Comparison of ENCODE assay signal across 27 cellular contexts in genomic region chrX:13702390-13702789, GRCh38. TPM values are rescaled to one million over a fixed set of nuclear protein-coding genes. Genes with fewer than 3 reads are reported as not detected.
DNase-seq lines count a peak whose midpoint lies in the region; ATAC-seq and TF ChIP-seq lines count a peak whose summit lies in the region.
"Had no signal": no experiment of that assay in that cellular context is flagged by ENCODE, and none has a peak within 500 bp of the region (broad histone marks: within the 10 kb centered on the region; RNA-seq: fewer than 3 reads in every experiment).

No MANE protein-coding gene starts in this region.

- H3K4me2 ChIP-seq in Karpas-422 (ENCODE audit: low read depth, low read length, poor library complexity, severe bottlenecking), result no peak overlapping the region

- no peaks in the 10 kb centered on the region for H3K27me3 Mint-ChIP-seq in activated naive CD8-positive, alpha-beta T cell
- H3K27me3 Mint-ChIP-seq in activated naive CD8-positive, alpha-beta T cell treated with anti-CD3 and anti-CD28 coated beads for 36 hours, result no peaks in the 10 kb centered on the region
- no peaks in the 10 kb centered on the region for H3K27me3 Mint-ChIP-seq in effector memory CD8-positive, alpha-beta T cell
- no peaks in the 10 kb centered on the region for H3K27me3 Mint-ChIP-seq in type B pancreatic cell
- peaks cover 0 to 4% of the 10 kb centered on the region in 2 donors for H3K27me3 Mint-ChIP-seq in stimulated activated naive B cell treated with anti-CD40 and anti-IgM and Interleukin-4, amounts not matched to agents 10 μg/mL and 1 μg/mL and 100 μg/mL, for 72 hours
- H3K27me3 Mint-ChIP-seq: activated B cell treated with CpG ODN at 0.5 μM for 24 hours; activated CD4-positive, alpha-beta memory T cell treated with anti-CD3 and anti-CD28 coated beads, Interleukin-2, amount 10 ng/mL, durations not matched to agents 7 days and 5 days had no signal

- TF ChIP-seq CTCF in type B pancreatic cell (conservative IDR thresholded peaks at IDR 0.05), result no peak

- no peaks in the 10 kb centered on the region for H3K9me3 Mint-ChIP-seq in activated naive CD8-positive, alpha-beta T cell (ENCODE audit: low read depth)
- H3K9me3 Mint-ChIP-seq in activated naive CD8-positive, alpha-beta T cell treated with anti-CD3 and anti-CD28 coated beads for 36 hours, result no peaks in the 10 kb centered on the region
- H3K9me3 Mint-ChIP-seq in effector memory CD8-positive, alpha-beta T cell, result no peaks in the 10 kb centered on the region
- H3K9me3 Mint-ChIP-seq in type B pancreatic cell, result no peaks in the 10 kb centered on the region
- H3K9me3 Mint-ChIP-seq in stimulated activated naive B cell treated with anti-CD40 and anti-IgM and Interleukin-4, amounts not matched to agents 10 μg/mL and 1 μg/mL and 100 μg/mL, for 72 hours, result no peaks in the 10 kb centered on the region
- H3K9me3 Mint-ChIP-seq: activated B cell treated with CpG ODN at 0.5 μM for 24 hours; activated CD4-positive, alpha-beta memory T cell treated with anti-CD3 and anti-CD28 coated beads, Interleukin-2, amount 10 ng/mL, durations not matched to agents 7 days and 5 days; activated T-helper 2 cell treated with anti-CD3 and anti-CD28 coated beads, Interferon-gamma antibody, Interleukin-2, Interleukin-4, amounts not matched to agents 10 μg/mL and 5 μg/mL and 100 μg/mL, durations not matched to agents 14 hours and 24 hours and 36 hours had no signal

- peaks cover 9% of the 10 kb centered on the region for H4K20me1 ChIP-seq in Karpas-422 (ENCODE audit: insufficient read depth, low read depth, low read length)

- no peak for DNase-seq in activated naive CD8-positive, alpha-beta T cell treated with anti-CD3 and anti-CD28 coated beads for 36 hours
- no peak for DNase-seq in Karpas-422
- no peak for DNase-seq in effector memory CD8-positive, alpha-beta T cell
- DNase-seq in type B pancreatic cell (ENCODE audit: extremely low spot score, unreplicated experiment), result no peak
- no peak for DNase-seq in NCI-H128 (lab: John Stamatoyannopoulos, UW; ENCODE audit: unreplicated experiment)
- no peak for DNase-seq in stimulated activated naive B cell treated with anti-CD40 and anti-IgM and Interleukin-4, amounts not matched to agents 10 μg/mL and 1 μg/mL and 100 μg/mL, for 72 hours
- DNase-seq: activated B cell treated with CpG ODN at 0.5 μM for 24 hours; activated CD4-positive, alpha-beta memory T cell treated with anti-CD3 and anti-CD28 coated beads, Interleukin-2, amount 10 ng/mL, durations not matched to agents 7 days and 5 days; anterior cingulate cortex; caudate nucleus; DMS53; dorsolateral prefrontal cortex; Kasumi-1; left cardiac atrium; mesenchymal stem cell; NCI-H1092; NCI-H2029; NCI-H345; NCI-H82; ovary; stimulated activated CD4-positive, alpha-beta T cell treated with anti-CD3 and anti-CD28 coated beads, Interleukin-4, amount 100 ng/mL, for 24 hours; T-helper 9 cell; upper lobe of right lung had no signal

- H3K27ac ChIP-seq in Karpas-422 (ENCODE audit: low read length), result peak overlapping the region; percentile 16; the same call in 1 of the 2 replicates
- H3K27ac ChIP-seq: dorsolateral prefrontal cortex, ovary, right atrium auricular region, upper lobe of right lung had no signal

- 0 out of 2 replicates have a peak, but pooled peaks cover 5% of the 10 kb centered on the region for H3K36me3 ChIP-seq in Karpas-422 (ENCODE audit: insufficient read depth, low read length)
- H3K36me3 ChIP-seq: ovary, right atrium auricular region, upper lobe of right lung had no signal

- no peak for ATAC-seq in effector memory CD8-positive, alpha-beta T cell (replicated peaks)
- no peak for ATAC-seq in stimulated activated naive B cell treated with anti-CD40 and anti-IgM and Interleukin-4, amounts not matched to agents 10 μg/mL and 1 μg/mL and 100 μg/mL, for 72 hours (replicated peaks)
- ATAC-seq: left cardiac atrium, SK-N-SH treated with all-trans-retinoic acid at 6 μM for 48 hours, upper lobe of right lung had no signal

- no peak overlapping the region for H3K4me3 Mint-ChIP-seq in activated naive CD8-positive, alpha-beta T cell
- no peak overlapping the region for H3K4me3 Mint-ChIP-seq in activated naive CD8-positive, alpha-beta T cell treated with anti-CD3 and anti-CD28 coated beads for 36 hours
- peak overlapping the region; percentile 19 to 20 for H3K4me3 Mint-ChIP-seq in effector memory CD8-positive, alpha-beta T cell
- H3K4me3 Mint-ChIP-seq in type B pancreatic cell, result no peak overlapping the region
- H3K4me3 Mint-ChIP-seq in stimulated activated naive B cell treated with anti-CD40 and anti-IgM and Interleukin-4, amounts not matched to agents 10 μg/mL and 1 μg/mL and 100 μg/mL, for 72 hours, result no peak overlapping the region
- H3K4me3 Mint-ChIP-seq: activated B cell treated with CpG ODN at 0.5 μM for 24 hours; activated CD4-positive, alpha-beta memory T cell treated with anti-CD3 and anti-CD28 coated beads, Interleukin-2, amount 10 ng/mL, durations not matched to agents 7 days and 5 days had no signal

- peaks cover 91% of the 10 kb centered on the region for H3K79me2 ChIP-seq in Karpas-422 (ENCODE audit: low read length)

- H3K9me3 ChIP-seq in Karpas-422 (ENCODE audit: low read length), result no peaks in the 10 kb centered on the region
- H3K9me3 ChIP-seq: ovary, right atrium auricular region, upper lobe of right lung had no signal

- H3K36me3 Mint-ChIP-seq in activated naive CD8-positive, alpha-beta T cell, result peaks cover 2% of the 10 kb centered on the region
- peaks cover 26% of the 10 kb centered on the region for H3K36me3 Mint-ChIP-seq in activated naive CD8-positive, alpha-beta T cell treated with anti-CD3 and anti-CD28 coated beads for 36 hours
- H3K36me3 Mint-ChIP-seq in effector memory CD8-positive, alpha-beta T cell (ENCODE audit: insufficient read depth), result peaks cover 22% of the 10 kb centered on the region
- peaks cover 9% of the 10 kb centered on the region for H3K36me3 Mint-ChIP-seq in type B pancreatic cell
- peaks cover 7 to 8% of the 10 kb centered on the region in 2 donors for H3K36me3 Mint-ChIP-seq in stimulated activated naive B cell treated with anti-CD40 and anti-IgM and Interleukin-4, amounts not matched to agents 10 μg/mL and 1 μg/mL and 100 μg/mL, for 72 hours

- no peaks in the 10 kb centered on the region for H3K27me3 ChIP-seq in Karpas-422 (ENCODE audit: low read length)
- H3K27me3 ChIP-seq: ovary, right atrium auricular region, upper lobe of right lung had no signal

- no peak overlapping the region for H3K9ac ChIP-seq in Karpas-422 (ENCODE audit: low read length)

- H3K9me2 ChIP-seq in Karpas-422 (replicated peaks; ENCODE audit: insufficient read depth, low read length), result no peaks in the 10 kb centered on the region

- no peak overlapping the region for H2AFZ ChIP-seq in Karpas-422 (ENCODE audit: low read length)

- peak overlapping the region; percentile 41 for H3K27ac Mint-ChIP-seq in activated naive CD8-positive, alpha-beta T cell
- no peak overlapping the region for H3K27ac Mint-ChIP-seq in activated naive CD8-positive, alpha-beta T cell treated with anti-CD3 and anti-CD28 coated beads for 36 hours
- peak overlapping the region; percentile 50 to 79 for H3K27ac Mint-ChIP-seq in effector memory CD8-positive, alpha-beta T cell
- peak overlapping the region; percentile 10 for H3K27ac Mint-ChIP-seq in type B pancreatic cell
- H3K27ac Mint-ChIP-seq in stimulated activated naive B cell treated with anti-CD40 and anti-IgM and Interleukin-4, amounts not matched to agents 10 μg/mL and 1 μg/mL and 100 μg/mL, for 72 hours, result no peak overlapping the region
- H3K27ac Mint-ChIP-seq: activated CD4-positive, alpha-beta memory T cell treated with anti-CD3 and anti-CD28 coated beads, Interleukin-2, amount 10 ng/mL, durations not matched to agents 7 days and 5 days; activated T-helper 2 cell treated with anti-CD3 and anti-CD28 coated beads, Interferon-gamma antibody, Interleukin-2, Interleukin-4, amounts not matched to agents 10 μg/mL and 5 μg/mL and 100 μg/mL, durations not matched to agents 14 hours and 24 hours and 36 hours had no signal

- H3K4me1 ChIP-seq in Karpas-422 (ENCODE audit: low read length), result peaks cover 44% of the 10 kb centered on the region

- H3K4me1 Mint-ChIP-seq in activated naive CD8-positive, alpha-beta T cell (ENCODE audit: low read depth), result peaks cover 53% of the 10 kb centered on the region
- H3K4me1 Mint-ChIP-seq in activated naive CD8-positive, alpha-beta T cell treated with anti-CD3 and anti-CD28 coated beads for 36 hours, result peaks cover 46% of the 10 kb centered on the region
- H3K4me1 Mint-ChIP-seq in effector memory CD8-positive, alpha-beta T cell (ENCODE audit: low read depth in 2 of 2), result peaks cover 27 to 42% of the 10 kb centered on the region in 2 donors
- H3K4me1 Mint-ChIP-seq in type B pancreatic cell (ENCODE audit: unreplicated experiment), result no peaks in the 10 kb centered on the region
- peaks cover 17 to 40% of the 10 kb centered on the region in 2 donors for H3K4me1 Mint-ChIP-seq in stimulated activated naive B cell treated with anti-CD40 and anti-IgM and Interleukin-4, amounts not matched to agents 10 μg/mL and 1 μg/mL and 100 μg/mL, for 72 hours

- no peak overlapping the region for H3K4me3 ChIP-seq in Karpas-422 (ENCODE audit: low read length)
- H3K4me3 ChIP-seq: dorsolateral prefrontal cortex, ovary, right atrium auricular region, upper lobe of right lung had no signal

RNA-seq across cellular contexts. Expression of gene RAB9A, which starts 13.5 kb away (rescaled TPM):
- total RNA-seq in activated naive CD8-positive, alpha-beta T cell treated with anti-CD3 and anti-CD28 coated beads for 36 hours, result 10 to 100 TPM; 33.8 to 36.4 TPM
- 56.6 and 59.3 TPM in 2 replicates for total RNA-seq in Karpas-422 (2014; rRNA removed; shearing (Covaris generic); ENCODE audit: low replicate concordance)
- 26.4 and 43.3 TPM in 2 replicates for total RNA-seq in type B pancreatic cell (ENCODE audit: low replicate concordance)

RNA-seq across cellular contexts. Expression of gene TRAPPC2, which starts 32.0 kb away (rescaled TPM):
- total RNA-seq in activated naive CD8-positive, alpha-beta T cell treated with anti-CD3 and anti-CD28 coated beads for 36 hours, result 10 to 100 TPM; 15.8 to 16.6 TPM
- total RNA-seq in Karpas-422 (2014; rRNA removed; shearing (Covaris generic); ENCODE audit: low replicate concordance), result 29.5 and 60.5 TPM in 2 replicates
- 15.5 and 21.5 TPM in 2 replicates for total RNA-seq in type B pancreatic cell (ENCODE audit: low replicate concordance)

RNA-seq across cellular contexts. Expression of gene OFD1, which starts 32.2 kb away (rescaled TPM):
- total RNA-seq in activated naive CD8-positive, alpha-beta T cell treated with anti-CD3 and anti-CD28 coated beads for 36 hours, result 10 to 100 TPM; 27.4 to 29.0 TPM
- total RNA-seq in Karpas-422 (2014; rRNA removed; shearing (Covaris generic); ENCODE audit: low replicate concordance), result 68.4 and 76.3 TPM in 2 replicates
- total RNA-seq in type B pancreatic cell (ENCODE audit: low replicate concordance), result 37.7 and 42.3 TPM in 2 replicates

RNA-seq across cellular contexts. Expression of gene TCEANC, which starts 49.4 kb away (rescaled TPM):
- under 1 TPM; 0.84 to 0.89 TPM for total RNA-seq in activated naive CD8-positive, alpha-beta T cell treated with anti-CD3 and anti-CD28 coated beads for 36 hours
- 3.4 and 4.3 TPM in 2 replicates for total RNA-seq in Karpas-422 (2014; rRNA removed; shearing (Covaris generic); ENCODE audit: low replicate concordance)
- total RNA-seq in type B pancreatic cell (ENCODE audit: low replicate concordance), result 2.7 and 4.6 TPM in 2 replicates

Comparison
In these comparisons a context has a peak if more than half of its experiments do, and no peak if none do; other contexts are left out.
1. H3K27ac Mint-ChIP-seq: peak in activated naive CD8-positive, alpha-beta T cell (single experiment), effector memory CD8-positive, alpha-beta T cell (2 of 2) and type B pancreatic cell (single experiment); none in activated naive CD8-positive, alpha-beta T cell treated with anti-CD3 and anti-CD28 coated beads for 36 hours (single experiment) and stimulated activated naive B cell treated with anti-CD40 and anti-IgM and Interleukin-4, amounts not matched to agents 10 μg/mL and 1 μg/mL and 100 μg/mL, for 72 hours (single experiment).
2. H3K4me3 Mint-ChIP-seq: peak in effector memory CD8-positive, alpha-beta T cell (2 of 2); none in activated naive CD8-positive, alpha-beta T cell (single experiment), activated naive CD8-positive, alpha-beta T cell treated with anti-CD3 and anti-CD28 coated beads for 36 hours (single experiment), type B pancreatic cell (single experiment) and stimulated activated naive B cell treated with anti-CD40 and anti-IgM and Interleukin-4, amounts not matched to agents 10 μg/mL and 1 μg/mL and 100 μg/mL, for 72 hours (0 of 2).